In genomic region chr7:28036748-28037147, GRCh38 we compare ENCODE assay signal across 9 cellular contexts.
A peak's percentile ranks its signal among the peaks of the same experiment; 100 is the strongest.
DNase-seq lines count a peak whose midpoint lies in the region; ATAC-seq and TF ChIP-seq lines count a peak whose summit lies in the region.
"Had no signal": no experiment of that assay in that cellular context is flagged by ENCODE, and none has a peak within 500 bp of the region (broad histone marks: within the 10 kb centered on the region; RNA-seq: fewer than 3 reads in every experiment).

No MANE protein-coding gene starts in this region.

- intact Hi-C loops in Right ventricle myocardium superior (cut with DNase I): no loop called here
- intact Hi-C loops in Right ventricle myocardium inferior (cut with DNase I): no loop called here
- intact Hi-C loops in upper lobe of right lung (cut with DNase I): no loop called here

- H3K27me3 ChIP-seq in fibroblast of lung (ENCODE audit: control insufficient read depth, insufficient read depth, low read length) (no peaks in the 10 kb centered on the region), upper lobe of right lung (no peaks in the 10 kb centered on the region), upper lobe of left lung (no peaks in the 10 kb centered on the region)
- H3K27me3 ChIP-seq: cardiac muscle cell had no signal

- peak; percentile 22 for ATAC-seq in Right ventricle myocardium superior (ENCODE audit: poor library complexity)
- ATAC-seq in Right ventricle myocardium inferior: no peak
- ATAC-seq in upper lobe of right lung: no peak
- no peak for ATAC-seq in upper lobe of left lung (ENCODE audit: low FRiP score in 2 of 2)

- peak overlapping the region in 2 of 4 experiments; percentile 5 to 26 for H3K4me3 ChIP-seq in fibroblast of lung (replicated peaks in 1 of 4; ENCODE audit: control extremely low read depth in 1 of 4, insufficient read depth in 1 of 4, low read depth in 3 of 4, low read length in 4 of 4)
- no peak overlapping the region for H3K4me3 ChIP-seq in upper lobe of right lung
- no peak overlapping the region for H3K4me3 ChIP-seq in upper lobe of left lung
- H3K4me3 ChIP-seq: cardiac muscle cell had no signal

- DNase-seq in Right ventricle myocardium superior (no peak), Right ventricle myocardium inferior (ENCODE audit: missing footprints) (no peak), M059J (ENCODE audit: low read depth) (peak; percentile 57), fibroblast of lung (ENCODE audit: low read depth in 2 of 2) (peak in 1 of 2 donors; percentile 53), upper lobe of right lung (no peak), iPS-NIHi7 (ENCODE audit: extremely low spot score) (no peak), CD1c-positive myeloid dendritic cell (ENCODE audit: extremely low spot score) (no peak), upper lobe of left lung (no peak)

- no peak overlapping the region for H3K9ac ChIP-seq in fibroblast of lung (ENCODE audit: insufficient read depth, low read length)

- no peaks in the 10 kb centered on the region for H3K79me2 ChIP-seq in fibroblast of lung (ENCODE audit: control insufficient read depth, insufficient read depth, low read length)

- H4K20me1 ChIP-seq in fibroblast of lung (ENCODE audit: control insufficient read depth, extremely low read depth, insufficient read depth, low read length): no peaks in the 10 kb centered on the region

- TF ChIP-seq CTCF in fibroblast of lung (conservative IDR thresholded peaks at IDR 0.05 in 1 of 2, IDR thresholded peaks at IDR 0.05 in 1 of 2; ENCODE audit: low read depth in 1 of 2, low read length in 2 of 2): no peak
- no peak for TF ChIP-seq CTCF in upper lobe of right lung (IDR thresholded peaks at IDR 0.05)
- TF ChIP-seq CTCF in upper lobe of left lung (IDR thresholded peaks at IDR 0.05): no peak

- H3K9me3 ChIP-seq in fibroblast of lung (ENCODE audit: control insufficient read depth, insufficient read depth, low read depth, low read length): no peaks in the 10 kb centered on the region
- no peaks in the 10 kb centered on the region for H3K9me3 ChIP-seq in upper lobe of right lung
- H3K9me3 ChIP-seq in upper lobe of left lung: no peaks in the 10 kb centered on the region

- H3K36me3 ChIP-seq in fibroblast of lung (ENCODE audit: control insufficient read depth, insufficient read depth, low read length) (no peaks in the 10 kb centered on the region), upper lobe of right lung (no peaks in the 10 kb centered on the region), upper lobe of left lung (no peaks in the 10 kb centered on the region)
- H3K36me3 ChIP-seq: cardiac muscle cell had no signal

- TF ChIP-seq POLR2A in upper lobe of left lung (IDR thresholded peaks at IDR 0.05): no peak

- H3K4me1 ChIP-seq in fibroblast of lung (ENCODE audit: control insufficient read depth, extremely low read depth, insufficient read depth, low read length): peaks cover 19% of the 10 kb centered on the region
- H3K4me1 ChIP-seq in upper lobe of right lung: no peaks in the 10 kb centered on the region
- H3K4me1 ChIP-seq in upper lobe of left lung: peaks cover 0 to 12% (median 6%) of the 10 kb centered on the region in 4 donors

- TF ChIP-seq EP300 in upper lobe of left lung (IDR thresholded peaks at IDR 0.05): no peak

- peak overlapping the region; percentile 71 for H3K27ac ChIP-seq in fibroblast of lung (ENCODE audit: insufficient read depth, low read length)
- H3K27ac ChIP-seq in upper lobe of right lung: peak overlapping the region; percentile 3
- peak overlapping the region in 1 of 4 donors; percentile 7 for H3K27ac ChIP-seq in upper lobe of left lung
- H3K27ac ChIP-seq: cardiac muscle cell had no signal

- no peak overlapping the region for H2AFZ ChIP-seq in fibroblast of lung (ENCODE audit: low read length)

- 87 to 92% methylated on average over 2 of the region's 2 CpGs for WGBS in upper lobe of left lung, 2 donors

- H3K4me2 ChIP-seq in fibroblast of lung (ENCODE audit: extremely low read depth, insufficient read depth, low read length): peak overlapping the region; percentile 90
